In genomic region chr12:132560831-132561783, GRCh38 we compare ENCODE assay signal across 8 cellular contexts. TPM values are rescaled to one million over a fixed set of nuclear protein-coding genes. Genes with fewer than 3 reads are reported as not detected.
A peak's percentile ranks its signal among the peaks of the same experiment; 100 is the strongest.
DNase-seq lines count a peak whose midpoint lies in the region; ATAC-seq and TF ChIP-seq lines count a peak whose summit lies in the region.

No MANE protein-coding gene starts in this region.

- peak overlapping the region; percentile 98 for H3K4me3 ChIP-seq in iPS DF 6.9 (ENCODE audit: low read length)

- no CpG with 5 or more reads among the region's 38 CpGs for WGBS in iPS DF 6.9 (ENCODE audit: insufficient coverage, insufficient read length)

- POLR2A ChIA-PET in T-cell (lab: Charles Lee): no interaction called here

- H3K4me3 Mint-ChIP-seq in T-cell: peak overlapping the region; percentile 67 to 74 (median 72)

- H3K36me3 Mint-ChIP-seq in T-cell: peaks cover 12% of the 10 kb centered on the region

- peak; percentile 82 for TF ChIP-seq CTCF in GM12873 (IDR thresholded peaks at IDR 0.05; ENCODE audit: insufficient read depth, low read depth, low read length, missing control alignments)

- no peaks in the 10 kb centered on the region for H3K9me3 Mint-ChIP-seq in T-cell

- H3K4me1 ChIP-seq in iPS DF 6.9 (ENCODE audit: control insufficient read depth, insufficient read depth, low read length): peaks cover 6% of the 10 kb centered on the region

- ATAC-seq in T-cell (replicated peaks in 1 of 4) (peak; percentile 34 to 61 (median 40)), GM18511 (IDR thresholded peaks at IDR 0.05; ENCODE audit: unreplicated experiment) (no peak)

- CTCF ChIA-PET in T-cell (lab: Charles Lee): interaction anchor here in 1 of 2 donors (0.5 to 0.9 kb wide), 3 partner anchors 33 to 266 kb away, joined by 3 to 4 read pairs (median 3); no protein-coding TSS in a partner anchor

- H3K27ac ChIP-seq in iPS DF 6.9 (ENCODE audit: low read length): no peak overlapping the region

- H3K4me1 Mint-ChIP-seq in T-cell: peaks cover 10 to 25% (median 14%) of the 10 kb centered on the region in 3 donors

- H3K27ac Mint-ChIP-seq in T-cell: no peak overlapping the region

- H3K27me3 Mint-ChIP-seq in T-cell: peaks cover 4 to 13% of the 10 kb centered on the region in 2 donors

- H3K27me3 ChIP-seq in iPS DF 6.9 (ENCODE audit: control insufficient read depth, insufficient read depth, low read length): no peaks in the 10 kb centered on the region; the same call in 1 of the 2 replicates

- peaks cover 5% of the 10 kb centered on the region; the same call in 1 of the 2 replicates for H3K36me3 ChIP-seq in iPS DF 6.9 (ENCODE audit: control insufficient read depth, insufficient read depth, low read length)

- DNase-seq in NCI-H1436 (lab: John Stamatoyannopoulos, UW) (peak; percentile 86), T-cell (peak; percentile 25 to 76 (median 58)), amniotic epithelial cell (ENCODE audit: low read depth) (peak; percentile 27), iPS DF 6.9 (ENCODE audit: low read depth, low spot score) (no peak), putamen (ENCODE audit: low spot score) (no peak)
- DNase-seq in stimulated activated CD4-positive, alpha-beta T cell treated with anti-CD3 and anti-CD28 coated beads, Interleukin-12 subunit alpha, Interleukin-12 subunit beta, amount 100 ng/mL, for 4 hours: peak; percentile 82

- H3K9me3 ChIP-seq in iPS DF 6.9 (ENCODE audit: control insufficient read depth, insufficient read depth, low read length): no peaks in the 10 kb centered on the region

RNA-seq across cellular contexts. Expression of gene LRCOL1, which starts 49.3 kb away (rescaled TPM):
- not detected for total RNA-seq in T-cell

RNA-seq across cellular contexts. Expression of gene P2RX2, which starts 57.5 kb away (rescaled TPM):
- total RNA-seq in T-cell: not detected

Comparison
In these comparisons a context has a peak if more than half of its experiments do, and no peak if none do; other contexts are left out.
1. DNase-seq: peak in NCI-H1436 (single experiment), T-cell (34 of 34), amniotic epithelial cell (single experiment) and stimulated activated CD4-positive, alpha-beta T cell treated with anti-CD3 and anti-CD28 coated beads, Interleukin-12 subunit alpha, Interleukin-12 subunit beta, amount 100 ng/mL, for 4 hours (single experiment); none in iPS DF 6.9 (single experiment) and putamen (single experiment).